Comparison of ENCODE assay signal across 17 cellular contexts in genomic region chr2:207279520-207279919, GRCh38.
A peak's percentile ranks its signal among the peaks of the same experiment; 100 is the strongest.
DNase-seq lines count a peak whose midpoint lies in the region; ATAC-seq and TF ChIP-seq lines count a peak whose summit lies in the region.
"Had no signal": no experiment of that assay in that cellular context is flagged by ENCODE, and none has a peak within 500 bp of the region (broad histone marks: within the 10 kb centered on the region; RNA-seq: fewer than 3 reads in every experiment).

No MANE protein-coding gene starts in this region.

- no peaks in the 10 kb centered on the region for H3K9me3 ChIP-seq in Caco-2
- H3K9me3 ChIP-seq: HAP-1 had no signal

- no peaks in the 10 kb centered on the region for H3K27me3 ChIP-seq in Caco-2 (replicated peaks; ENCODE audit: control insufficient read depth, insufficient read depth, low read length)

- peak overlapping the region in 1 of 2 donors; percentile 64 for H3K4me3 Mint-ChIP-seq in activated T-cell treated with anti-CD3 and anti-CD28 coated beads, Interleukin-2, amount 50 U/mL, for 72 hours
- H3K4me3 Mint-ChIP-seq in activated T-helper 1 cell treated with anti-CD3 and anti-CD28 coated beads, Interleukin-12 subunit alpha, Interleukin-12 subunit beta, Interleukin-2, Interleukin-4 antibody, amounts not matched to agents 30 ng/mL and 10 ng/mL and 1 ng/mL, durations not matched to agents 14 hours and 24 hours and 36 hours: no peak overlapping the region
- no peak overlapping the region for H3K4me3 Mint-ChIP-seq in Caco-2 (ENCODE audit: unreplicated experiment)
- H3K4me3 Mint-ChIP-seq: B cell; CD4-positive, alpha-beta T cell had no signal

- no peaks in the 10 kb centered on the region for H3K36me3 ChIP-seq in Caco-2 (ENCODE audit: control insufficient read depth, insufficient read depth, low read length)
- H3K36me3 ChIP-seq: HAP-1 had no signal

- H3K27me3 Mint-ChIP-seq in activated T-cell treated with anti-CD3 and anti-CD28 coated beads, Interleukin-2, amount 50 U/mL, for 72 hours (ENCODE audit: low read depth): no peaks in the 10 kb centered on the region
- H3K27me3 Mint-ChIP-seq in activated T-helper 1 cell treated with anti-CD3 and anti-CD28 coated beads, Interleukin-12 subunit alpha, Interleukin-12 subunit beta, Interleukin-2, Interleukin-4 antibody, amounts not matched to agents 30 ng/mL and 10 ng/mL and 1 ng/mL, durations not matched to agents 14 hours and 24 hours and 36 hours (ENCODE audit: insufficient read depth): no peaks in the 10 kb centered on the region
- no peaks in the 10 kb centered on the region for H3K27me3 Mint-ChIP-seq in Caco-2 (ENCODE audit: insufficient read depth, unreplicated experiment)
- H3K27me3 Mint-ChIP-seq: CD4-positive, alpha-beta T cell had no signal

- peak overlapping the region; percentile 76 for H3K27ac Mint-ChIP-seq in activated T-cell treated with anti-CD3 and anti-CD28 coated beads, Interleukin-2, amount 50 U/mL, for 72 hours
- peak overlapping the region; percentile 83 for H3K27ac Mint-ChIP-seq in activated T-helper 1 cell treated with anti-CD3 and anti-CD28 coated beads, Interleukin-12 subunit alpha, Interleukin-12 subunit beta, Interleukin-2, Interleukin-4 antibody, amounts not matched to agents 30 ng/mL and 10 ng/mL and 1 ng/mL, durations not matched to agents 14 hours and 24 hours and 36 hours
- H3K27ac Mint-ChIP-seq in Caco-2 (ENCODE audit: unreplicated experiment): no peak overlapping the region
- H3K27ac Mint-ChIP-seq: B cell; CD4-positive, alpha-beta T cell had no signal

- TF ChIP-seq CTCF in Caco-2 (IDR thresholded peaks at IDR 0.05; ENCODE audit: insufficient read depth in 1 of 2, low read depth in 1 of 2, low read length in 1 of 2, severe bottlenecking in 1 of 2, unreplicated experiment in 1 of 2): no peak

- BruUV-seq in Caco-2 (replicated peaks; lab: Mats Ljungman, UMichigan): no TSS peak

- intact Hi-C loops in activated T-helper 1 cell treated with anti-CD3 and anti-CD28 coated beads, Interleukin-12 subunit alpha, Interleukin-12 subunit beta, Interleukin-2, Interleukin-4 antibody, amounts not matched to agents 30 ng/mL and 10 ng/mL and 1 ng/mL, durations not matched to agents 14 hours and 24 hours and 36 hours (cut with micrococcal nuclease): loop anchor here (1.0 kb wide), 6 partner anchors 9 to 113 kb away; no protein-coding TSS in a partner anchor
- intact Hi-C loops in Caco-2 (cut with micrococcal nuclease; ENCODE audit: unreplicated experiment): no loop called here

- DNase-seq in activated T-cell treated with anti-CD3 and anti-CD28 coated beads, Interleukin-2, amount 50 U/mL, for 72 hours: peak; percentile 24 to 29
- DNase-seq in activated T-cell treated with anti-CD3 and anti-CD28 coated beads for 4 hours (no peak), Caco-2 (no peak), NCI-H69 (lab: John Stamatoyannopoulos, UW) (no peak)
- no peak for DNase-seq in activated T-helper 1 cell treated with anti-CD3 and anti-CD28 coated beads, Interleukin-12 subunit alpha, Interleukin-12 subunit beta, Interleukin-2, Interleukin-4 antibody, amounts not matched to agents 30 ng/mL and 10 ng/mL and 1 ng/mL, durations not matched to agents 14 hours and 24 hours and 36 hours (ENCODE audit: low spot score)
- no peak for DNase-seq in stimulated activated naive CD8-positive, alpha-beta T cell treated with anti-CD3 and anti-CD28 coated beads, Interleukin-15, Interleukin-2, amounts not matched to agents 100 U/mL and 50 U/mL, for 24 hours
- DNase-seq: CD4-positive, alpha-beta T cell; DMS79; NCI-H1436; NCI-H2029; NCI-H2171; NCI-H82; PC-3 had no signal

- no peak overlapping the region for H3K4me3 ChIP-seq in Caco-2 (ENCODE audit: low read depth, low read length)
- H3K4me3 ChIP-seq: HAP-1, K562 had no signal

- no peaks in the 10 kb centered on the region for H3K4me1 ChIP-seq in Caco-2

- peaks cover 3% of the 10 kb centered on the region in 2 donors for H3K9me3 Mint-ChIP-seq in activated T-cell treated with anti-CD3 and anti-CD28 coated beads, Interleukin-2, amount 50 U/mL, for 72 hours
- peaks cover 12% of the 10 kb centered on the region for H3K9me3 Mint-ChIP-seq in activated T-helper 1 cell treated with anti-CD3 and anti-CD28 coated beads, Interleukin-12 subunit alpha, Interleukin-12 subunit beta, Interleukin-2, Interleukin-4 antibody, amounts not matched to agents 30 ng/mL and 10 ng/mL and 1 ng/mL, durations not matched to agents 14 hours and 24 hours and 36 hours
- no peaks in the 10 kb centered on the region for H3K9me3 Mint-ChIP-seq in Caco-2 (ENCODE audit: unreplicated experiment)
- H3K9me3 Mint-ChIP-seq: CD4-positive, alpha-beta T cell had no signal

- H3K36me3 Mint-ChIP-seq in activated T-cell treated with anti-CD3 and anti-CD28 coated beads, Interleukin-2, amount 50 U/mL, for 72 hours (ENCODE audit: insufficient read depth in 2 of 2): peaks cover 5 to 14% of the 10 kb centered on the region in 2 donors
- peaks cover 5% of the 10 kb centered on the region for H3K36me3 Mint-ChIP-seq in activated T-helper 1 cell treated with anti-CD3 and anti-CD28 coated beads, Interleukin-12 subunit alpha, Interleukin-12 subunit beta, Interleukin-2, Interleukin-4 antibody, amounts not matched to agents 30 ng/mL and 10 ng/mL and 1 ng/mL, durations not matched to agents 14 hours and 24 hours and 36 hours (ENCODE audit: low read depth)
- H3K36me3 Mint-ChIP-seq in Caco-2 (ENCODE audit: insufficient read depth, unreplicated experiment): no peaks in the 10 kb centered on the region

- CTCF ChIA-PET in Caco-2 (lab: Charles Lee): no interaction called here

- peak; percentile 84 to 89 for ATAC-seq in activated T-cell treated with anti-CD3 and anti-CD28 coated beads, Interleukin-2, amount 50 U/mL, for 72 hours (replicated peaks in 1 of 2)
- ATAC-seq in HG02623 (IDR thresholded peaks at IDR 0.05; ENCODE audit: unreplicated experiment): peak; percentile 37
- peak; percentile 80 for ATAC-seq in stimulated activated naive CD8-positive, alpha-beta T cell treated with anti-CD3 and anti-CD28 coated beads, Interleukin-15, Interleukin-2, amounts not matched to agents 100 U/mL and 50 U/mL, for 24 hours
- ATAC-seq: K562, PC-3 had no signal

- H3K4me1 Mint-ChIP-seq in activated T-cell treated with anti-CD3 and anti-CD28 coated beads, Interleukin-2, amount 50 U/mL, for 72 hours (ENCODE audit: low read depth): peaks cover 46% of the 10 kb centered on the region
- peaks cover 47% of the 10 kb centered on the region for H3K4me1 Mint-ChIP-seq in activated T-helper 1 cell treated with anti-CD3 and anti-CD28 coated beads, Interleukin-12 subunit alpha, Interleukin-12 subunit beta, Interleukin-2, Interleukin-4 antibody, amounts not matched to agents 30 ng/mL and 10 ng/mL and 1 ng/mL, durations not matched to agents 14 hours and 24 hours and 36 hours (ENCODE audit: low read depth)
- H3K4me1 Mint-ChIP-seq in Caco-2 (ENCODE audit: low read depth, unreplicated experiment): peaks cover 2% of the 10 kb centered on the region

- POLR2A ChIA-PET in Caco-2 (lab: Charles Lee): no interaction called here

Comparison
In these comparisons a context has a peak if more than half of its experiments do, and no peak if none do; other contexts are left out.
1. DNase-seq: peak in activated T-cell treated with anti-CD3 and anti-CD28 coated beads, Interleukin-2, amount 50 U/mL, for 72 hours (2 of 2); none in activated T-cell treated with anti-CD3 and anti-CD28 coated beads for 4 hours (single experiment), activated T-helper 1 cell treated with anti-CD3 and anti-CD28 coated beads, Interleukin-12 subunit alpha, Interleukin-12 subunit beta, Interleukin-2, Interleukin-4 antibody, amounts not matched to agents 30 ng/mL and 10 ng/mL and 1 ng/mL, durations not matched to agents 14 hours and 24 hours and 36 hours (single experiment), stimulated activated naive CD8-positive, alpha-beta T cell treated with anti-CD3 and anti-CD28 coated beads, Interleukin-15, Interleukin-2, amounts not matched to agents 100 U/mL and 50 U/mL, for 24 hours (single experiment), Caco-2 (0 of 2) and NCI-H69 (single experiment).
2. Peak in every context shown above with its lines, with median percentiles within 50 percentile points of each other: ATAC-seq.